9 cellular contexts compared by ENCODE assay signal in the genomic region with DNA sequence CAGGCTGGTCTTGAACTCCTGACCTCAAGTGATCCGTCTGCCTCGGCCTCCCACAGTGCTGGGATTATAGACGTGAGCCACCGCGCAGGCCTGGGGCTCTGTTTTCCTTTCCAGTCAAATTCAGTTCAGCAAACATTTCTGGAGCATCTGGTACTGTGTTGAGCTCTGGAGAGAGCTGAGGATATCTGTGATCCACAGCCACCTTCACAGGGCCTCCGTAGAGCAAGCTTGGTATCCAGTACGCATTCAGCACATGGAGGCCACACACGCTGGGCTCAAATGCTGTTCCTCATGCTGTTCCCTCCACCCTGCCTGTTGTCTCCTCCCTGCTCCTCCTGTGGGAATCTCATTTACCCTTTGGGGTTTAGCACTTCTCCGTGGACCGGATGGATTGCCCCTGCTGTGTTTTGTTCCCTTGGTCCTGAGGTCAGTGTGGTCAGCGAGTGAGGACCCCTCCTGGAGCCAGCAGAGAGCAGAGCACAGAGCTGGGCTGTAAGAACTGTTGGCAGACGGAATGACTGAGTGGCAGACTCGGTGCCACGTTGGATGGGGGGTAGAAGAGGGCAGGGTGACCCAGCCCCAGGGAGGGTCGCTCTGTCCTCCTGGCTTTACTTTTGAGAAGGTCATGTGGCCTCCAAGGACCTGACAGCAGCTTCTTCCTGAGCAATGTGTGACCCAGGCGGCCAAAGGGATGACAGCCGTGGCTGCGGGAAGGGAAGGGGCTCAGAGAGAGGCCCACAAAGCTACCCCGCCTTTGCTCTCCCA. TPM values are rescaled to one million over a fixed set of nuclear protein-coding genes. Genes with fewer than 3 reads are reported as not detected.
A peak's percentile ranks its signal among the peaks of the same experiment; 100 is the strongest.
DNase-seq lines count a peak whose midpoint lies in the region; ATAC-seq, FAIRE-seq and TF ChIP-seq lines count a peak whose summit lies in the region.
"Had no signal": no experiment of that assay in that cellular context is flagged by ENCODE, and none has a peak within 500 bp of the region (broad histone marks: within the 10 kb centered on the region; RNA-seq: fewer than 3 reads in every experiment).

No MANE protein-coding gene starts in this region.

- peaks cover 15 to 48% (median 31%) of the 10 kb centered on the region in 3 donors for H3K4me1 ChIP-seq in esophagus squamous epithelium
- peaks cover 20% of the 10 kb centered on the region for H3K4me1 ChIP-seq in psoas muscle

- H3K27me3 ChIP-seq in SU-DHL-6 (ENCODE audit: low read length) (no peaks in the 10 kb centered on the region), esophagus squamous epithelium (no peaks in the 10 kb centered on the region), psoas muscle (ENCODE audit: insufficient read depth in 3 of 3, low read length in 2 of 3) (no peaks in the 10 kb centered on the region)

- H3K4me2 ChIP-seq in SU-DHL-6 (ENCODE audit: low read depth, low read length, poor library complexity, severe bottlenecking): peak overlapping the region; percentile 50

- H3K27ac ChIP-seq in SU-DHL-6 (ENCODE audit: low read depth, low read length) (no peak overlapping the region), esophagus squamous epithelium (peak overlapping the region in 3 of 4 donors; percentile 59 to 78 (median 73)), psoas muscle (peak overlapping the region; percentile 89)
- H3K27ac ChIP-seq: SK-N-MC had no signal

- H3K4me3 ChIP-seq in SU-DHL-6 (ENCODE audit: insufficient read depth, low read length, poor library complexity, severe bottlenecking) (no peak overlapping the region), esophagus squamous epithelium (peak overlapping the region; percentile 43 to 72 (median 56)), psoas muscle (peak overlapping the region; percentile 95)
- H3K4me3 ChIP-seq: SK-N-MC had no signal

- ATAC-seq in psoas muscle (peak in 1 of 4 donors; percentile 1), HG02759 (IDR thresholded peaks at IDR 0.05; ENCODE audit: unreplicated experiment) (no peak)

- no peaks in the 10 kb centered on the region for H3K36me3 ChIP-seq in SU-DHL-6 (ENCODE audit: low read length)
- H3K36me3 ChIP-seq in esophagus squamous epithelium: no peaks in the 10 kb centered on the region
- peaks cover 0 to 24% of the 10 kb centered on the region in 2 donors for H3K36me3 ChIP-seq in psoas muscle (ENCODE audit: insufficient read depth in 1 of 2, low read depth in 1 of 2)

- H3K9me3 ChIP-seq in SU-DHL-6 (ENCODE audit: insufficient read depth, low read length) (no peaks in the 10 kb centered on the region), esophagus squamous epithelium (no peaks in the 10 kb centered on the region), psoas muscle (no peaks in the 10 kb centered on the region)

- no peaks in the 10 kb centered on the region for H3F3A ChIP-seq in SU-DHL-6 (ENCODE audit: insufficient read depth)

- intact Hi-C loops in esophagus squamous epithelium (cut with DNase I) (no loop called here), psoas muscle (cut with DNase I) (no loop called here)

- TF ChIP-seq CTCF in SU-DHL-6 (IDR thresholded peaks at IDR 0.05; ENCODE audit: insufficient read depth, low read length, poor library complexity, severe bottlenecking) (no peak), esophagus squamous epithelium (IDR thresholded peaks at IDR 0.05) (no peak), psoas muscle (IDR thresholded peaks at IDR 0.05) (no peak)

- H3K79me2 ChIP-seq in SU-DHL-6 (ENCODE audit: insufficient read depth, low read length): no peaks in the 10 kb centered on the region

- peak overlapping the region; percentile 80 for H2AFZ ChIP-seq in SU-DHL-6 (ENCODE audit: low read depth, low read length, severe bottlenecking)

- TF ChIP-seq POLR2A in GM12891 (IDR thresholded peaks at IDR 0.05; ENCODE audit: low read depth, low read length): no peak
- no peak for TF ChIP-seq POLR2A in esophagus squamous epithelium (IDR thresholded peaks at IDR 0.05)

- no peaks in the 10 kb centered on the region for H3K9me2 ChIP-seq in SU-DHL-6 (replicated peaks; ENCODE audit: insufficient read depth, low read length)

- DNase-seq in GM12891 (ENCODE audit: insufficient read length, low spot score): no peak
- DNase-seq in esophagus squamous epithelium (lab: John Stamatoyannopoulos, UW): no peak
- DNase-seq in psoas muscle: no peak
- no peak for DNase-seq in pons (ENCODE audit: low spot score)
- DNase-seq in NCI-H2081 (lab: John Stamatoyannopoulos, UW): no peak
- DNase-seq in D341Med (ENCODE audit: low spot score): no peak

- peak; percentile 66 for FAIRE-seq in GM12891 (lab: Jason Lieb, UNC)

- WGBS in esophagus squamous epithelium, 2 donors: 91 to 92% methylated on average over 12 to 15 of the region's 19 CpGs
- WGBS in psoas muscle, 3 donors: 68 to 70% (median 68%) methylated on average over 19 of the region's 19 CpGs

- H3K9ac ChIP-seq in SU-DHL-6 (ENCODE audit: low read length): peak overlapping the region; percentile 47; the same call in 1 of the 2 replicates

- H4K20me1 ChIP-seq in SU-DHL-6 (ENCODE audit: low read depth, low read length): no peaks in the 10 kb centered on the region

TF ChIP-seq in GM12891, 5 proteins besides CTCF, POLR2A, EP300 and RAD21:
- TF ChIP-seq SPI1 (IDR thresholded peaks at IDR 0.05; ENCODE audit: low read depth, low read length) (no peak), TAF1 (IDR thresholded peaks at IDR 0.05; ENCODE audit: low read depth, low read length) (no peak), POU2F2 (IDR thresholded peaks at IDR 0.05; ENCODE audit: low read depth, low read length) (no peak), POLR2AphosphoS5 (IDR thresholded peaks at IDR 0.05; ENCODE audit: low read depth, low read length) (no peak), PAX5 (IDR thresholded peaks at IDR 0.05; ENCODE audit: insufficient read depth, low read length, severe bottlenecking) (no peak)

RNA-seq across cellular contexts. Expression of gene RPS6KL1, which starts 0.9 kb away (rescaled TPM):
- polyA plus RNA-seq in GM12891 (2012; ENCODE audit: low read depth, missing spikeins): 1.0 TPM
- total RNA-seq in esophagus squamous epithelium (1 to 10 TPM in 3 of 4 donors, under 1 TPM in 1; 0.83 to 1.7 (median 1.3) TPM), psoas muscle (10 to 100 TPM; 23.0 to 34.1 (median 28.1) TPM)
- polyA plus RNA-seq in psoas muscle: 10 to 100 TPM in 2 of 3 donors, 1 to 10 TPM in 1; 9.4 to 25.6 (median 11.1) TPM

RNA-seq across cellular contexts. Expression of gene PGF, which starts 33.2 kb away (rescaled TPM):
- 3.9 TPM for polyA plus RNA-seq in GM12891 (2012; ENCODE audit: low read depth, missing spikeins)
- total RNA-seq in esophagus squamous epithelium (10 to 100 TPM in 1 of 4 donors, 1 to 10 TPM in 3; 1.6 to 42.3 (median 6.2) TPM), psoas muscle (1 to 10 TPM; 4.1 to 9.8 (median 8.1) TPM)
- 1 to 10 TPM; 2.5 to 9.2 (median 2.6) TPM for polyA plus RNA-seq in psoas muscle

RNA-seq across cellular contexts. Expression of gene DLST, which starts 40.5 kb away (rescaled TPM):
- polyA plus RNA-seq in GM12891 (2012; ENCODE audit: low read depth, missing spikeins): 56.9 TPM
- 10 to 100 TPM; 54.9 to 87.0 (median 69.0) TPM for total RNA-seq in esophagus squamous epithelium
- 100 to 1,000 TPM; 133 to 221 (median 144) TPM for total RNA-seq in psoas muscle
- polyA plus RNA-seq in psoas muscle: 100 to 1,000 TPM in 2 of 3 donors, 10 to 100 TPM in 1; 97.7 to 162 (median 123) TPM

RNA-seq across cellular contexts. Expression of gene PROX2, which starts 46.2 kb away (rescaled TPM):
- 0.23 TPM for polyA plus RNA-seq in GM12891 (2012; ENCODE audit: low read depth, missing spikeins)
- total RNA-seq in esophagus squamous epithelium (not detected), psoas muscle (not detected)
- polyA plus RNA-seq in psoas muscle: not detected

Comparison
In these comparisons a context has a peak if more than half of its experiments do, and no peak if none do; other contexts are left out.
1. RNA of gene RPS6KL1, which starts 0.9 kb away (total RNA-seq): 23.0 to 34.1 TPM in psoas muscle; 0.83 to 1.7 TPM in esophagus squamous epithelium; every median in the first group is over 4 times any median in the second.